In the genomic region with DNA sequence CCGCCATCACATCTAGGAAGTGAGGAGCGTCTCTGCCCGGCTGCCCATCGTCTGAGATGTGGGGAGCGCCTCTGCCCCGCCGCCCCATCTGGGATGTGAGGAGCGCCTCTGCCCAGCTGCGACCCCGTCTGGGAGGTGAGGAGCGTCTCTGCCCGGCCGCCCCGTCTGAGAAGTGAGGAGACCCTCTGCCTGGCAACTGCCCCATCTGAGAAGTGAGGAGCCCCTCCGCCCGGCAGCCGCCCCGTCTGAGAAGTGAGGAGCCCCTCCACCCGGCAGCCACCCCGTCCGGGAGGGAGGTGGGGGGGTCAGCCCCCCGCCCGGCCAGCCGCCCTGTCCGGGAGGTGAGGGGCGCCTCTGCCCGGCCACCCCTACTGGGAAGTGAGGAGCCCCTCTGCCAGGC, we compare ENCODE assay signal across 2 cellular contexts. TPM values are rescaled to one million over a fixed set of nuclear protein-coding genes. Genes with fewer than 3 reads are reported as not detected.
"Had no signal": no experiment of that assay in that cellular context is flagged by ENCODE, and none has a peak within 500 bp of the region (broad histone marks: within the 10 kb centered on the region; RNA-seq: fewer than 3 reads in every experiment).

No MANE protein-coding gene starts in this region.

RNA-seq across cellular contexts. Expression of gene TRIM67, which starts 33.4 kb away (rescaled TPM):
- total RNA-seq: G401, GM12878 had no signal
